ENCODE assay signal across 12 cellular contexts in the genomic region with DNA sequence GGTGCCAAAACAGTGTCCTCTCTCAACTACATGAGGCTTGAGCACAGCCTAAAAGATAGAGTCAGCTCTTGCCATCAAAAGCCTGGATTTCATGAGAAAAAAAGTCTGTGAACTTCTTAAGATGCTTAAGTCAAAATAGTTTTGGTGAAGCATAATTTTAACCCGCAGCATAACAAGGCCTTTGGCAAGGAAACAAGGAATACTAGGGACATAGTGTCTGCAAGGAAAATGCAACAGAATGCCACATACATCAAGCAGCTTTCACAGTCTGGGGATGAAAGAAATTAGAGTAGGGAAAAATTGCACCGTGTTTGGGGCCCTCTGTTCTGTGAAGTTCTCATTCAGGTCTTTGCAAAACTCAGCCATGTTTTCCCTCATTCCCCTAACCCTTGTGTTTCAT.
"Had no signal": no experiment of that assay in that cellular context is flagged by ENCODE, and none has a peak within 500 bp of the region (broad histone marks: within the 10 kb centered on the region; RNA-seq: fewer than 3 reads in every experiment).

No MANE protein-coding gene starts in this region.

- H3K9me3 ChIP-seq: tibial nerve had no signal

- H3K36me3 ChIP-seq: tibial nerve had no signal

- H3K27ac ChIP-seq: parathyroid adenoma had no signal

- H2AFZ ChIP-seq: parathyroid adenoma had no signal

- H3K4me3 ChIP-seq: tibial nerve had no signal

- DNase-seq: activated CD4-positive, alpha-beta T cell treated with anti-CD3 and anti-CD28 coated beads, Interleukin-2, amount 10 ng/mL, durations not matched to agents 7 days and 5 days; activated CD8-positive, alpha-beta memory T cell treated with anti-CD3 and anti-CD28 coated beads for 24 hours; activated naive CD4-positive, alpha-beta T cell; activated naive CD8-positive, alpha-beta T cell treated with anti-CD3 and anti-CD28 coated beads, Interleukin-2, amount 10 ng/mL, durations not matched to agents 7 days and 5 days; anterior cingulate cortex; effector memory CD8-positive, alpha-beta T cell; naive thymus-derived CD8-positive, alpha-beta T cell; stimulated activated CD4-positive, alpha-beta T cell treated with anti-CD3 and anti-CD28 coated beads, Interleukin-12 subunit alpha, Interleukin-12 subunit beta, amount 100 ng/mL, for 4 hours; stimulated activated naive CD4-positive, alpha-beta T cell; T-helper 9 cell had no signal

- H3K4me1 ChIP-seq: parathyroid adenoma had no signal

- H3K79me2 ChIP-seq: parathyroid adenoma had no signal

- H3K9ac ChIP-seq: parathyroid adenoma had no signal

- H3K27me3 ChIP-seq: tibial nerve had no signal

- ATAC-seq: effector memory CD8-positive, alpha-beta T cell; naive thymus-derived CD8-positive, alpha-beta T cell had no signal
